Comparison of ENCODE assay signal across 7 cellular contexts in the genomic region with DNA sequence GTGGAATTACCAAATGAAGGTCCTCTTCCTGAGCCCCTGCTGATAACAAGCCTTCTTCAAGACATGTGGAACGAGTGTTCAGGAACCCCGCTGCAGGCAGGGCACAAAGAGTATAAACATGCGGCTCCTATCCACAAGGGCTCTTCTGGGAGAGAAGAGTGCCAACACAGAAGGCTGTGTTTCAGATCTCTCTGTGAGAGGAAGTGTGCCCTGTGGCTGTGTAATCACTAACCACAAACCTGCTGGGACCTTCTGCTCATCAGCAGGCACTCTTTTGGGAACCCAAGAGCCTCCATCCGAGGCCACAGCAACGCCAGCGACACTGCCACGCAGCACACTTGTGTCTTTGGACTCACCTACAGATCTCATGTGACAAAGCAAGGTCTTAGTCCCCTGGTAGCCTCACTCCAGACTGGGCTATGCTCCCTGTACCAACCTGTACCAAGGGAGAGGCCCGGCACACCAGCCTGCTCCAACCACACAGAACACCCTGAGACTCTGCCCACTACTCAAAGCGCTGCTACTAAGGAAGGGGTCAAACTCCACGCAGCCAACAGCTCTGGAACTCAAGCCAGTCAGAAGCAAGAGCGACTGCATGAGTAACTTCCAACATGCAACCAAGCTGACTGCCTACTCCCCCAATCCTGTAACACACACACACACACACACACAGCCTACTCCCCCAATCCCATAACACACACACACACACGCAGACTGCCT. TPM values are rescaled to one million over a fixed set of nuclear protein-coding genes. Genes with fewer than 3 reads are reported as not detected.
DNase-seq lines count a peak whose midpoint lies in the region; ATAC-seq and TF ChIP-seq lines count a peak whose summit lies in the region.

No MANE protein-coding gene starts in this region.

- no peaks in the 10 kb centered on the region for H3K27me3 ChIP-seq in spleen (replicated peaks in 1 of 7)

- WGBS in spleen, 5 donors: 39 to 71% (median 49%) methylated on average over 7 to 12 of the region's 12 CpGs

- H3K9me3 ChIP-seq in spleen: no peaks in the 10 kb centered on the region

- no peak for TF ChIP-seq CTCF in fibroblast of mammary gland (conservative IDR thresholded peaks at IDR 0.05; ENCODE audit: control insufficient read depth, insufficient read depth, low read depth, low read length)
- TF ChIP-seq CTCF in spleen (IDR thresholded peaks at IDR 0.05 in 8 of 11, conservative IDR thresholded peaks at IDR 0.05 in 3 of 11): no peak

- intact Hi-C loops in spleen (cut with DNase I; ENCODE audit: low total_unique reads): no loop called here

- peaks cover 49 to 93% (median 67%) of the 10 kb centered on the region in 6 donors for H3K4me1 ChIP-seq in spleen

- TF ChIP-seq POLR2A in spleen (IDR thresholded peaks at IDR 0.05): no peak

- ATAC-seq in HG02943 (IDR thresholded peaks at IDR 0.05; ENCODE audit: low read depth, unreplicated experiment): peak; percentile 71
- no peak for ATAC-seq in HG03135 (IDR thresholded peaks at IDR 0.05; ENCODE audit: unreplicated experiment)

- DNase-seq in RPMI8226 (peak; percentile 80), fibroblast of mammary gland (ENCODE audit: low read depth) (peak; percentile 43), spleen (peak; percentile 84), GM19240 (ENCODE audit: insufficient read length, low spot score) (no peak), RKO (ENCODE audit: low spot score) (no peak)

- peak overlapping the region in 6 of 8 donors; percentile 10 to 66 (median 44) for H3K27ac ChIP-seq in spleen

- peaks cover 0 to 59% (median 41%) of the 10 kb centered on the region in 6 donors for H3K36me3 ChIP-seq in spleen

- no peak overlapping the region for H3K4me3 ChIP-seq in fibroblast of mammary gland (ENCODE audit: control insufficient read depth, low read depth, low read length)
- peak overlapping the region in 1 of 8 donors; percentile 22 for H3K4me3 ChIP-seq in spleen

RNA-seq across cellular contexts. Expression of a gene that starts 7.8 kb away (rescaled TPM):
- 100 to 1,000 TPM; 121 to 189 (median 165) TPM for total RNA-seq in spleen
- polyA plus RNA-seq in spleen: 10 to 100 TPM; 57.6 to 69.3 (median 64.9) TPM

RNA-seq across cellular contexts. Expression of a gene that starts 47.9 kb away (rescaled TPM):
- 100 to 1,000 TPM in 1 of 7 donors, 10 to 100 TPM in 6; 62.2 to 101 (median 68.6) TPM for total RNA-seq in spleen
- polyA plus RNA-seq in spleen: 10 to 100 TPM; 38.2 to 90.7 (median 57.9) TPM

RNA-seq across cellular contexts. Expression of a gene that starts 55.0 kb away (rescaled TPM):
- total RNA-seq in spleen: 100 to 1,000 TPM; 285 to 754 (median 415) TPM
- polyA plus RNA-seq in spleen: 100 to 1,000 TPM in 2 of 3 donors, 10 to 100 TPM in 1; 92.1 to 332 (median 250) TPM

Comparison
In these comparisons a context has a peak if more than half of its experiments do, and no peak if none do; other contexts are left out.
1. DNase-seq: peak in RPMI8226 (single experiment), fibroblast of mammary gland (single experiment) and spleen (single experiment); none in GM19240 (single experiment) and RKO (single experiment).